ENCODE assay signal across 8 cellular contexts in the genomic region with DNA sequence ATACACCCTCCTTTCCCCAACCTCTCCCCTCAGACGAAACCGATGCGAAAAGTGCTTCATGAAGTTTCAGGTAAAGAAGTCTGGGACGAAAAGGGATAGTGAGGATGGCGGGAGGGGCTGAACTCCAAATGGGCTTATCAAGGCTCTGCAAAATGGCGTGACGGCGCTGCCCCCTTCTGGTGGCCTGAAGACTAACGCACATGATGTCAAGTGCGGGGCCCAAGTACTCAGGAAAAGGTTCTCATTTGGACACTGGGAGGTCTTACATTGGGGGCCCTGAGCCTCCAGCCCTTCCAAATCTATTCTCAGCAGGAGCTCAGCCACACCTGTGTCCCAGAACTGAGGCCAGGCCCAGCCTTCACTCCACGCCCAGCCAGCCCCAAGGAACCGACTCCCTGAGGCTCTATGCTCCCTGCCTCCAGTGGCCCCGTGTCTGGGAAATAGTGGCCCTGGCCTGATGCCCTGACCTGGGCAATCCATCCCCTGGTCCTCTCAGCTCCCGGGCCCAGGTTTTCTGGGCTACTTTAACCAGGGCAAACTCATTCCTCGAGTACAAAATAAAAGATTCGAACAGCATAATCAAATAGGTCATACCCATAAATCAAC.
DNase-seq lines count a peak whose midpoint lies in the region; ATAC-seq and TF ChIP-seq lines count a peak whose summit lies in the region.

No MANE protein-coding gene starts in this region.

- H3K4me3 ChIP-seq in AG10803 (ENCODE audit: low read length): no peak overlapping the region
- H3K4me3 ChIP-seq in neural cell (ENCODE audit: low read length): no peak overlapping the region

- TF ChIP-seq EP300 in neural cell (conservative IDR thresholded peaks at IDR 0.05; ENCODE audit: poor library complexity, severe bottlenecking): no peak

- no peaks in the 10 kb centered on the region for H3F3A ChIP-seq in neural cell (ENCODE audit: insufficient read depth, low read length, poor library complexity, severe bottlenecking)

- H3K27me3 ChIP-seq in neural cell (ENCODE audit: insufficient read depth, low read depth, low read length): no peaks in the 10 kb centered on the region

- no peak for ATAC-seq in GM19023 (IDR thresholded peaks at IDR 0.05; ENCODE audit: unreplicated experiment)

- H2AFZ ChIP-seq in neural cell (ENCODE audit: low read depth, low read length): no peak overlapping the region

- no peak overlapping the region for H3K4me2 ChIP-seq in neural cell (ENCODE audit: low read length)

- DNase-seq in AG10803 (ENCODE audit: low read depth) (peak; percentile 61), GM20000 (ENCODE audit: low spot score) (no peak), OCI-M1 (lab: John Stamatoyannopoulos, UW) (peak; percentile 63), ecto neural progenitor cell (ENCODE audit: low spot score) (peak; percentile 76), amniotic stem cell (lab: John Stamatoyannopoulos, UW) (no peak)
- no peak for DNase-seq in central memory CD4-positive, alpha-beta T cell

- peak; percentile 78 for TF ChIP-seq CTCF in AG10803 (conservative IDR thresholded peaks at IDR 0.05; ENCODE audit: low read length)
- TF ChIP-seq CTCF in GM20000 (IDR thresholded peaks at IDR 0.05; ENCODE audit: extremely low read depth, missing control alignments): peak; percentile 48
- TF ChIP-seq CTCF in neural cell (IDR thresholded peaks at IDR 0.05; ENCODE audit: poor library complexity, severe bottlenecking): peak; percentile 49

- H3K9ac ChIP-seq in neural cell (ENCODE audit: low read length): no peak overlapping the region

- peak; percentile 57 for TF ChIP-seq RAD21 in neural cell (conservative IDR thresholded peaks at IDR 0.05)

- H3K27ac ChIP-seq in neural cell (ENCODE audit: low read length): peak overlapping the region; percentile 35

- H3K9me2 ChIP-seq in neural cell (ENCODE audit: insufficient read depth, low read length): no peaks in the 10 kb centered on the region

- no peaks in the 10 kb centered on the region for H3K9me3 ChIP-seq in neural cell (ENCODE audit: low read length)

- no peaks in the 10 kb centered on the region for H3K79me2 ChIP-seq in neural cell (replicated peaks; ENCODE audit: insufficient read depth, low read length)

- H3K36me3 ChIP-seq in neural cell (ENCODE audit: insufficient read depth, low read length): no peaks in the 10 kb centered on the region

- H4K20me1 ChIP-seq in neural cell (ENCODE audit: insufficient read depth): no peaks in the 10 kb centered on the region

TF ChIP-seq in neural cell, 6 proteins besides CTCF, POLR2A, EP300 and RAD21:
- TF ChIP-seq SMC3 (conservative IDR thresholded peaks at IDR 0.05; ENCODE audit: poor library complexity): peak; percentile 58
- TF ChIP-seq, protein P1, sequence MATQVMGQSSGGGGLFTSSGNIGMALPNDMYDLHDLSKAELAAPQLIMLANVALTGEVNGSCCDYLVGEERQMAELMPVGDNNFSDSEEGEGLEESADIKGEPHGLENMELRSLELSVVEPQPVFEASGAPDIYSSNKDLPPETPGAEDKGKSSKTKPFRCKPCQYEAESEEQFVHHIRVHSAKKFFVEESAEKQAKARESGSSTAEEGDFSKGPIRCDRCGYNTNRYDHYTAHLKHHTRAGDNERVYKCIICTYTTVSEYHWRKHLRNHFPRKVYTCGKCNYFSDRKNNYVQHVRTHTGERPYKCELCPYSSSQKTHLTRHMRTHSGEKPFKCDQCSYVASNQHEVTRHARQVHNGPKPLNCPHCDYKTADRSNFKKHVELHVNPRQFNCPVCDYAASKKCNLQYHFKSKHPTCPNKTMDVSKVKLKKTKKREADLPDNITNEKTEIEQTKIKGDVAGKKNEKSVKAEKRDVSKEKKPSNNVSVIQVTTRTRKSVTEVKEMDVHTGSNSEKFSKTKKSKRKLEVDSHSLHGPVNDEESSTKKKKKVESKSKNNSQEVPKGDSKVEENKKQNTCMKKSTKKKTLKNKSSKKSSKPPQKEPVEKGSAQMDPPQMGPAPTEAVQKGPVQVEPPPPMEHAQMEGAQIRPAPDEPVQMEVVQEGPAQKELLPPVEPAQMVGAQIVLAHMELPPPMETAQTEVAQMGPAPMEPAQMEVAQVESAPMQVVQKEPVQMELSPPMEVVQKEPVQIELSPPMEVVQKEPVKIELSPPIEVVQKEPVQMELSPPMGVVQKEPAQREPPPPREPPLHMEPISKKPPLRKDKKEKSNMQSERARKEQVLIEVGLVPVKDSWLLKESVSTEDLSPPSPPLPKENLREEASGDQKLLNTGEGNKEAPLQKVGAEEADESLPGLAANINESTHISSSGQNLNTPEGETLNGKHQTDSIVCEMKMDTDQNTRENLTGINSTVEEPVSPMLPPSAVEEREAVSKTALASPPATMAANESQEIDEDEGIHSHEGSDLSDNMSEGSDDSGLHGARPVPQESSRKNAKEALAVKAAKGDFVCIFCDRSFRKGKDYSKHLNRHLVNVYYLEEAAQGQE (IDR thresholded peaks at IDR 0.05; ENCODE audit: borderline replicate concordance): no peak

Comparison
In these comparisons a context has a peak if more than half of its experiments do, and no peak if none do; other contexts are left out.
1. DNase-seq: peak in AG10803 (single experiment), OCI-M1 (single experiment) and ecto neural progenitor cell (single experiment); none in GM20000 (single experiment), amniotic stem cell (single experiment) and central memory CD4-positive, alpha-beta T cell (single experiment).
2. Peak in every context shown above with its lines, with median percentiles within 50 percentile points of each other: CTCF ChIP-seq.